In genomic region chr7:6730343-6730633, GRCh38 we compare ENCODE assay signal across 8 cellular contexts. TPM values are rescaled to one million over a fixed set of nuclear protein-coding genes. Genes with fewer than 3 reads are reported as not detected.
DNase-seq lines count a peak whose midpoint lies in the region; ATAC-seq, FAIRE-seq and TF ChIP-seq lines count a peak whose summit lies in the region.

No MANE protein-coding gene starts in this region.

- H3K4me1 ChIP-seq in tibial artery = peaks cover 0 to 18% (median 4%) of the 10 kb centered on the region in 4 donors

- no peaks in the 10 kb centered on the region for H3K9me3 ChIP-seq in tibial artery

- intact Hi-C loops in left colon (cut with DNase I, micrococcal nuclease) (no loop called here), tibial artery (cut with DNase I; ENCODE audit: low total_unique reads) (no loop called here)

- H3K27ac ChIP-seq in tibial artery = peak overlapping the region; percentile 77 to 83

- DNase-seq in AG08396 (ENCODE audit: low spot score) (peak; percentile 47), astrocyte of the cerebellum (ENCODE audit: low read depth) (no peak), left colon (peak in 1 of 2 donors; percentile 44), tibial artery (no peak), activated gamma-delta T cell treated with Interleukin-2 at 50 U/mL for 16 hours (no peak), D721Med (ENCODE audit: insufficient read length, low spot score) (no peak), RCC 7860 (ENCODE audit: low spot score) (no peak)

- H3K36me3 ChIP-seq in tibial artery = peaks cover 23 to 31% (median 29%) of the 10 kb centered on the region in 3 donors

- no peak for TF ChIP-seq CTCF in astrocyte of the cerebellum (IDR thresholded peaks at IDR 0.05; ENCODE audit: low read depth, low read length, missing control alignments)
- TF ChIP-seq CTCF in tibial artery (IDR thresholded peaks at IDR 0.05) = no peak
- no peak for TF ChIP-seq CTCF in D721Med (IDR thresholded peaks at IDR 0.05; ENCODE audit: insufficient read depth, missing control alignments)

- ATAC-seq in HG02981 (IDR thresholded peaks at IDR 0.05; ENCODE audit: unreplicated experiment) = peak; percentile 7
- peak; percentile 52 for ATAC-seq in left colon

- H3K27me3 ChIP-seq in tibial artery = no peaks in the 10 kb centered on the region

- peak overlapping the region; percentile 91 for H3K4me3 ChIP-seq in astrocyte of the cerebellum (ENCODE audit: low read depth, low read length)
- peak overlapping the region; percentile 71 to 80 for H3K4me3 ChIP-seq in tibial artery

- FAIRE-seq in D721Med (lab: Jason Lieb, UNC) (no peak), RCC 7860 (lab: Jason Lieb, UNC) (no peak)

- in situ Hi-C loops in astrocyte of the cerebellum (cut with HindIII; ENCODE audit: low sequenced_read_pairs) = no loop called here

RNA-seq across cellular contexts. Expression of gene ZNF12, which starts 23.5 kb away (rescaled TPM):
- 10 to 100 TPM; 19.7 to 21.8 TPM for total RNA-seq in left colon

RNA-seq across cellular contexts. Expression of gene RSPH10B2, which starts 23.6 kb away (rescaled TPM):
- total RNA-seq in left colon = under 1 TPM in 1 of 2 donors, not detected in 1; 0.39 TPM
